8 cellular contexts compared by ENCODE assay signal in genomic region chr13:31846182-31846938, GRCh38.
DNase-seq lines count a peak whose midpoint lies in the region; ATAC-seq and TF ChIP-seq lines count a peak whose summit lies in the region.

No MANE protein-coding gene starts in this region.

- peak overlapping the region; percentile 7 to 62 for H3K4me3 ChIP-seq in body of pancreas
- peak overlapping the region; percentile 63; the same call in 1 of the 2 replicates for H3K4me3 ChIP-seq in iPS DF 6.9 (ENCODE audit: low read length)

- DNase-seq in NCI-H1694 treated with DMSO at 0.1 percent for 48 hours (lab: John Stamatoyannopoulos, UW) (peak; percentile 59), T-helper 9 cell (peak; percentile 68), body of pancreas (peak; percentile 77 to 90 (median 84)), iPS DF 6.9 (ENCODE audit: low read depth, low spot score) (peak; percentile 70), sciatic nerve (ENCODE audit: low spot score) (peak; percentile 92), NK-92 (lab: John Stamatoyannopoulos, UW; ENCODE audit: unreplicated experiment) (no peak)

- H3K4me1 ChIP-seq in body of pancreas = peaks cover 4% of the 10 kb centered on the region
- H3K4me1 ChIP-seq in iPS DF 6.9 (ENCODE audit: control insufficient read depth, insufficient read depth, low read length) = 0 out of 2 replicates have a peak, but pooled peaks cover 1% of the 10 kb centered on the region

- TF ChIP-seq POLR2A in body of pancreas (IDR thresholded peaks at IDR 0.05) = peak in 1 of 3 donors; percentile 7

- H3K27ac ChIP-seq in body of pancreas (peak overlapping the region; percentile 8 to 58 (median 31)), iPS DF 6.9 (ENCODE audit: low read length) (no peak overlapping the region)

- intact Hi-C loops in body of pancreas (cut with DNase I) = no loop called here
- intact Hi-C loops in sciatic nerve (cut with DNase I) = no loop called here

- 0 to 1% methylated on average over 24 to 71 of the region's 74 CpGs for WGBS in body of pancreas, 2 donors
- WGBS in iPS DF 6.9 (ENCODE audit: insufficient coverage, insufficient read length) = no CpG with 5 or more reads among the region's 74 CpGs

- H3K36me3 ChIP-seq in body of pancreas (replicated peaks in 1 of 2; ENCODE audit: insufficient read depth in 1 of 2, low read depth in 2 of 2) = no peaks in the 10 kb centered on the region
- H3K36me3 ChIP-seq in iPS DF 6.9 (ENCODE audit: control insufficient read depth, insufficient read depth, low read length) = no peaks in the 10 kb centered on the region

- H3K27me3 ChIP-seq in body of pancreas (no peaks in the 10 kb centered on the region), iPS DF 6.9 (ENCODE audit: control insufficient read depth, insufficient read depth, low read length) (peaks cover 3% of the 10 kb centered on the region; the same call in 1 of the 2 replicates)

- H3K9me3 ChIP-seq in body of pancreas (no peaks in the 10 kb centered on the region), iPS DF 6.9 (ENCODE audit: control insufficient read depth, insufficient read depth, low read length) (no peaks in the 10 kb centered on the region)

- TF ChIP-seq CTCF in body of pancreas (IDR thresholded peaks at IDR 0.05) = no peak

- ATAC-seq in GM18502 (IDR thresholded peaks at IDR 0.05; ENCODE audit: poor library complexity, unreplicated experiment) (peak; percentile 99), HG02885 (IDR thresholded peaks at IDR 0.05; ENCODE audit: poor library complexity, unreplicated experiment) (peak; percentile 99), body of pancreas (peak; percentile 97), sciatic nerve (peak; percentile 99)
